20 cellular contexts compared by ENCODE assay signal in the genomic region with DNA sequence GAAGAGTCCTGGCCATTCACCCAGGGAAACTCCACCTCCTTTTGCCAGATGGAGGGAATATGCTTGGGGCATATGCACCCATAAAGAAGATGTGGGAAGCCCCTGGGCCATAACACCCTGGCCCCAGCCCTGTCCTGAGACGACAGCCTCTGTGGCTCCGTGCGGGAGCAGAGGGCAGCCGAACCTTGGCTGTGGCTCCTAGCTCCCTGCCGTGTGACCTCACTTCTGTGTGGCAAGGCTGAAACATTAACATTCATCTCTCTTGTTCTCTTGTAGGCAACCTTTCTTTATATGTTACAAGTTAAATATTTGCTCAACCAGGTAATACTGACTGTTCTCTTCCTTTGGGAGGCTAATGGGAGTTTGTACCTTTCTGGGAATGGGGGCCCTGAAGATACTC. TPM values are rescaled to one million over a fixed set of nuclear protein-coding genes. Genes with fewer than 3 reads are reported as not detected.
A peak's percentile ranks its signal among the peaks of the same experiment; 100 is the strongest.
DNase-seq lines count a peak whose midpoint lies in the region; ATAC-seq and TF ChIP-seq lines count a peak whose summit lies in the region.
"Had no signal": no experiment of that assay in that cellular context is flagged by ENCODE, and none has a peak within 500 bp of the region (broad histone marks: within the 10 kb centered on the region; RNA-seq: fewer than 3 reads in every experiment).

No MANE protein-coding gene starts in this region.

- H3K9me3 Mint-ChIP-seq in endodermal cell: no peaks in the 10 kb centered on the region
- H3K9me3 Mint-ChIP-seq: CD4-positive, CD25-positive, alpha-beta regulatory T cell; H9 had no signal

- H3K27me3 Mint-ChIP-seq in endodermal cell (ENCODE audit: insufficient read depth): peaks cover 2% of the 10 kb centered on the region

- H3K27ac ChIP-seq in PC-3 (ENCODE audit: low read length) (no peak overlapping the region), endodermal cell (ENCODE audit: low read depth, low read length) (no peak overlapping the region), right lobe of liver (peak overlapping the region; percentile 88 to 100 (median 99)), tibial artery (peak overlapping the region; percentile 67 to 76)
- H3K27ac ChIP-seq: PC-9, SJCRH30 had no signal

- POLR2A ChIA-PET in PC-3 (lab: Charles Lee; ENCODE audit: unreplicated experiment): no interaction called here

- H3K36me3 ChIP-seq in PC-3 (ENCODE audit: low read depth, low read length) (no peaks in the 10 kb centered on the region), endodermal cell (ENCODE audit: control insufficient read depth, insufficient read depth, low read length) (no peaks in the 10 kb centered on the region), right lobe of liver (peaks cover 0 to 5% (median 0%) of the 10 kb centered on the region in 4 donors), tibial artery (no peaks in the 10 kb centered on the region)
- H3K36me3 ChIP-seq: MG63, SJCRH30 had no signal

- H3K9me3 ChIP-seq in PC-3 (ENCODE audit: low read length) (no peaks in the 10 kb centered on the region), endodermal cell (ENCODE audit: control insufficient read depth, low read length) (no peaks in the 10 kb centered on the region), right lobe of liver (no peaks in the 10 kb centered on the region), tibial artery (no peaks in the 10 kb centered on the region)
- H3K9me3 ChIP-seq: MG63, SJCRH30 had no signal

- H3K4me3 ChIP-seq in PC-3 (ENCODE audit: low read length) (no peak overlapping the region), endodermal cell (ENCODE audit: low read length) (no peak overlapping the region), right lobe of liver (no peak overlapping the region), tibial artery (no peak overlapping the region)
- H3K4me3 ChIP-seq: MG63, PC-9, SJCRH30 had no signal

- no TSS peak for BruUV-seq in PC-3 (replicated peaks; lab: Mats Ljungman, UMichigan)

- intact Hi-C loops in PC-3 (cut with micrococcal nuclease) (no loop called here), right lobe of liver (cut with DNase I) (loop anchor here in 1 of 2 donors (10.0 kb wide), 1 partner anchor 94 kb away; the partner anchor contains the start of gene ALDH3A2), tibial artery (cut with DNase I; ENCODE audit: low total_unique reads) (no loop called here)

- TF ChIP-seq CTCF in PC-3 (conservative IDR thresholded peaks at IDR 0.05; ENCODE audit: low read depth, low read length) (no peak), endodermal cell (conservative IDR thresholded peaks at IDR 0.05) (no peak), right lobe of liver (IDR thresholded peaks at IDR 0.05) (no peak), tibial artery (IDR thresholded peaks at IDR 0.05) (no peak)

- H3F3A ChIP-seq in PC-3 (ENCODE audit: low read length, unreplicated experiment): no peaks in the 10 kb centered on the region

- DNase-seq in PC-3 (peak; percentile 12), endodermal cell (peak; percentile 38), right lobe of liver (peak; percentile 74 to 90 (median 89)), tibial artery (no peak), iPS-NIHi7 (ENCODE audit: extremely low spot score) (no peak), cerebellum (ENCODE audit: low spot score) (no peak)
- DNase-seq: Calu3; CD4-positive, CD25-positive, alpha-beta regulatory T cell; H9; IMR-90; Karpas-422; MG63; NCI-H1105; NCI-H1694; NCI-H2227 treated with DMSO at 0.1 percent for 48 hours; PC-9; SJCRH30 had no signal

- no peaks in the 10 kb centered on the region for H3K36me3 Mint-ChIP-seq in endodermal cell (ENCODE audit: low read depth)
- H3K36me3 Mint-ChIP-seq: CD4-positive, CD25-positive, alpha-beta regulatory T cell had no signal

- H3K9ac ChIP-seq in PC-3 (ENCODE audit: low read length): no peak overlapping the region
- H3K9ac ChIP-seq in endodermal cell (ENCODE audit: extremely low read depth, low read length, poor library complexity, severe bottlenecking): no peak overlapping the region

- H3K4me1 ChIP-seq in PC-3 (ENCODE audit: insufficient read depth, low read length) (no peaks in the 10 kb centered on the region), endodermal cell (ENCODE audit: control insufficient read depth, insufficient read depth, low read length) (peaks cover 11% of the 10 kb centered on the region), right lobe of liver (peaks cover 0 to 72% (median 22%) of the 10 kb centered on the region in 4 donors), tibial artery (peaks cover 0 to 54% (median 27%) of the 10 kb centered on the region in 4 donors)
- H3K4me1 ChIP-seq: SJCRH30 had no signal

- TF ChIP-seq POLR2A in right lobe of liver (IDR thresholded peaks at IDR 0.05): no peak

- 93% methylated on average over 5 of the region's 5 CpGs for WGBS in endodermal cell (ENCODE audit: insufficient coverage in 1 of 2, insufficient read length in 1 of 2), 2 experiments
- 15% methylated on average over 5 of the region's 5 CpGs for WGBS in right lobe of liver (ENCODE audit: insufficient coverage, low coverage, low lambda C conversion rate, missing lambda C conversion rate)

- no peak overlapping the region for H2AFZ ChIP-seq in PC-3 (ENCODE audit: low read length)
- H2AFZ ChIP-seq: PC-9 had no signal

- H3K79me2 ChIP-seq in PC-3 (ENCODE audit: low read length): no peaks in the 10 kb centered on the region

- H3K9me2 ChIP-seq in PC-3 (replicated peaks; ENCODE audit: low read length): no peaks in the 10 kb centered on the region

- no peaks in the 10 kb centered on the region for H4K20me1 ChIP-seq in PC-3 (ENCODE audit: low read length)

- H3K27me3 ChIP-seq in PC-3 (ENCODE audit: low read length) (no peaks in the 10 kb centered on the region), endodermal cell (ENCODE audit: control insufficient read depth, insufficient read depth, low read length, poor library complexity, severe bottlenecking) (no peaks in the 10 kb centered on the region), right lobe of liver (no peaks in the 10 kb centered on the region), tibial artery (no peaks in the 10 kb centered on the region)
- H3K27me3 ChIP-seq: MG63 had no signal

- H3K27ac Mint-ChIP-seq in endodermal cell: no peak overlapping the region

- ATAC-seq in PC-3 (peak; percentile 51), right lobe of liver (peak; percentile 72 to 75 (median 74)), GM18861 (IDR thresholded peaks at IDR 0.05; ENCODE audit: unreplicated experiment) (no peak), GM19395 (IDR thresholded peaks at IDR 0.05; ENCODE audit: unreplicated experiment) (no peak)

- H3K4me2 ChIP-seq in PC-3 (ENCODE audit: low read length): no peak overlapping the region
- H3K4me2 ChIP-seq: PC-9 had no signal

- CTCF ChIA-PET in PC-3 (lab: Charles Lee): no interaction called here

- H3K4me3 Mint-ChIP-seq in endodermal cell: no peak overlapping the region
- H3K4me3 Mint-ChIP-seq: CD4-positive, CD25-positive, alpha-beta regulatory T cell; H9 had no signal

- H3K4me1 Mint-ChIP-seq in endodermal cell: peaks cover 45% of the 10 kb centered on the region

RNA-seq across cellular contexts. Expression of gene SLC47A1, which starts 17.5 kb away (rescaled TPM):
- 0.12 and 0.15 TPM in 2 replicates for total RNA-seq in PC-3 (2014; rRNA removed)
- total RNA-seq in endodermal cell: 1 to 10 TPM; 2.5 to 3.1 TPM
- 3.1 TPM for polyA plus RNA-seq in endodermal cell (2013, experiment 1 of 2)
- 2.9 TPM for polyA plus RNA-seq in endodermal cell (2013, experiment 2 of 2)
- 100 to 1,000 TPM in 2 of 6 experiments, 10 to 100 TPM in 4; 47.5 to 182 (median 67.4) TPM for total RNA-seq in right lobe of liver
- 1.00 TPM for total RNA-seq in cerebellum
- total RNA-seq: Calu3; CD4-positive, CD25-positive, alpha-beta regulatory T cell; HT-29; IMR-90; SJCRH30 had no signal
- polyA plus RNA-seq: IMR-90 had no signal

Comparison
In these comparisons a context has a peak if more than half of its experiments do, and no peak if none do; other contexts are left out.
1. ATAC-seq: peak in PC-3 (single experiment) and right lobe of liver (4 of 4); none in GM18861 (single experiment) and GM19395 (single experiment).
2. DNase-seq: peak in PC-3 (single experiment), endodermal cell (single experiment) and right lobe of liver (3 of 3); none in tibial artery (0 of 2), iPS-NIHi7 (single experiment) and cerebellum (single experiment).
3. H3K27ac ChIP-seq: peak in right lobe of liver (3 of 3) and tibial artery (2 of 2); none in PC-3 (single experiment) and endodermal cell (single experiment).
4. RNA of gene SLC47A1, which starts 17.5 kb away (total RNA-seq): 47.5 to 182 TPM in right lobe of liver; 2.5 to 3.1 TPM in endodermal cell, 1.00 TPM in cerebellum (single experiment) and 0.12 to 0.15 TPM in PC-3; every median in the first group is over 10 times any median in the second.